15 cellular contexts compared by ENCODE assay signal in genomic region chr5:133698646-133699526, GRCh38.
DNase-seq lines count a peak whose midpoint lies in the region; ATAC-seq lines count a peak whose summit lies in the region.
"Had no signal": no experiment of that assay in that cellular context is flagged by ENCODE, and none has a peak within 500 bp of the region (broad histone marks: within the 10 kb centered on the region; RNA-seq: fewer than 3 reads in every experiment).

No MANE protein-coding gene starts in this region.

- no peak for DNase-seq in activated T-cell treated with anti-CD3 and anti-CD28 coated beads, Interleukin-2, amount 50 U/mL, for 4 hours
- DNase-seq in activated T-cell treated with anti-CD3 and anti-CD28 coated beads for 4 hours: no peak
- no peak for DNase-seq in GDM1 (lab: John Stamatoyannopoulos, UW)
- DNase-seq: activated CD4-positive, alpha-beta T cell treated with anti-CD3 and anti-CD28 coated beads for 4 hours; kidney glomerular epithelial cell; NCI-H1105 treated with DMSO at 0.1 percent for 48 hours; NCI-H345 had no signal

- peaks cover 12% of the 10 kb centered on the region for H3K27me3 Mint-ChIP-seq in activated T-cell treated with anti-CD3 and anti-CD28 coated beads, Interleukin-2, amount 50 U/mL, for 4 hours (ENCODE audit: low read depth)
- H3K27me3 Mint-ChIP-seq in stimulated activated memory B cell treated with anti-CD40 and anti-IgM and Interleukin-4, amounts not matched to agents 10 μg/mL and 1 μg/mL and 100 μg/mL, for 72 hours: peaks cover 11% of the 10 kb centered on the region

- no peaks in the 10 kb centered on the region for H3K36me3 Mint-ChIP-seq in activated T-cell treated with anti-CD3 and anti-CD28 coated beads, Interleukin-2, amount 50 U/mL, for 4 hours (ENCODE audit: insufficient read depth)
- H3K36me3 Mint-ChIP-seq in stimulated activated memory B cell treated with anti-CD40 and anti-IgM and Interleukin-4, amounts not matched to agents 10 μg/mL and 1 μg/mL and 100 μg/mL, for 72 hours: no peaks in the 10 kb centered on the region
- H3K36me3 Mint-ChIP-seq: activated naive CD4-positive, alpha-beta T cell treated with anti-CD3 and anti-CD28 coated beads, Interleukin-2, amount 50 U/mL, for 24 hours; T-cell had no signal

- no peak overlapping the region for H3K4me3 Mint-ChIP-seq in activated T-cell treated with anti-CD3 and anti-CD28 coated beads, Interleukin-2, amount 50 U/mL, for 4 hours
- H3K4me3 Mint-ChIP-seq in stimulated activated memory B cell treated with anti-CD40 and anti-IgM and Interleukin-4, amounts not matched to agents 10 μg/mL and 1 μg/mL and 100 μg/mL, for 72 hours: no peak overlapping the region
- H3K4me3 Mint-ChIP-seq: activated naive CD4-positive, alpha-beta T cell treated with anti-CD3 and anti-CD28 coated beads, Interleukin-2, amount 50 U/mL, for 24 hours; T-cell had no signal

- no peaks in the 10 kb centered on the region for H3K9me3 Mint-ChIP-seq in activated T-cell treated with anti-CD3 and anti-CD28 coated beads, Interleukin-2, amount 50 U/mL, for 4 hours
- H3K9me3 Mint-ChIP-seq in stimulated activated memory B cell treated with anti-CD40 and anti-IgM and Interleukin-4, amounts not matched to agents 10 μg/mL and 1 μg/mL and 100 μg/mL, for 72 hours: peaks cover 5% of the 10 kb centered on the region
- H3K9me3 Mint-ChIP-seq: activated naive CD4-positive, alpha-beta T cell treated with anti-CD3 and anti-CD28 coated beads, Interleukin-2, amount 50 U/mL, for 24 hours; T-cell had no signal

- ATAC-seq in activated T-cell treated with anti-CD3 and anti-CD28 coated beads, Interleukin-2, amount 50 U/mL, for 4 hours: peak; percentile 47 to 57
- ATAC-seq in GM21447 (IDR thresholded peaks at IDR 0.05; ENCODE audit: unreplicated experiment) (peak; percentile 60), HG03039 (IDR thresholded peaks at IDR 0.05; ENCODE audit: unreplicated experiment) (peak; percentile 60), HG03354 (IDR thresholded peaks at IDR 0.05; ENCODE audit: poor library complexity, severe bottlenecking, unreplicated experiment) (no peak), HG03025 (IDR thresholded peaks at IDR 0.05; ENCODE audit: low FRiP score, unreplicated experiment) (no peak)
- peak; percentile 71 for ATAC-seq in stimulated activated memory B cell treated with anti-CD40 and anti-IgM and Interleukin-4, amounts not matched to agents 10 μg/mL and 1 μg/mL and 100 μg/mL, for 72 hours
- ATAC-seq: Panc1, T-cell had no signal

- no peaks in the 10 kb centered on the region for H3K4me1 Mint-ChIP-seq in activated T-cell treated with anti-CD3 and anti-CD28 coated beads, Interleukin-2, amount 50 U/mL, for 4 hours (ENCODE audit: low read depth)
- H3K4me1 Mint-ChIP-seq in stimulated activated memory B cell treated with anti-CD40 and anti-IgM and Interleukin-4, amounts not matched to agents 10 μg/mL and 1 μg/mL and 100 μg/mL, for 72 hours: peaks cover 30% of the 10 kb centered on the region
- H3K4me1 Mint-ChIP-seq: activated naive CD4-positive, alpha-beta T cell treated with anti-CD3 and anti-CD28 coated beads, Interleukin-2, amount 50 U/mL, for 24 hours had no signal

- H3K27ac Mint-ChIP-seq in stimulated activated memory B cell treated with anti-CD40 and anti-IgM and Interleukin-4, amounts not matched to agents 10 μg/mL and 1 μg/mL and 100 μg/mL, for 72 hours: no peak overlapping the region
- H3K27ac Mint-ChIP-seq: activated naive CD4-positive, alpha-beta T cell treated with anti-CD3 and anti-CD28 coated beads, Interleukin-2, amount 50 U/mL, for 24 hours; T-cell had no signal

Comparison
In these comparisons a context has a peak if more than half of its experiments do, and no peak if none do; other contexts are left out.
1. ATAC-seq: peak in activated T-cell treated with anti-CD3 and anti-CD28 coated beads, Interleukin-2, amount 50 U/mL, for 4 hours (2 of 2), GM21447 (single experiment), HG03039 (single experiment) and stimulated activated memory B cell treated with anti-CD40 and anti-IgM and Interleukin-4, amounts not matched to agents 10 μg/mL and 1 μg/mL and 100 μg/mL, for 72 hours (single experiment); none in HG03354 (single experiment) and HG03025 (single experiment).